1 cellular context compared by ENCODE assay signal in genomic region chr1:111739984-111740765, GRCh38.
TF ChIP-seq lines count a peak whose summit lies in the region.

No MANE protein-coding gene starts in this region.

TF ChIP-seq in H1, 55 proteins besides CTCF, POLR2A, EP300 and RAD21:
- TF ChIP-seq GTF2F1 (IDR thresholded peaks at IDR 0.05; ENCODE audit: borderline replicate concordance, low read depth, low read length): no peak
- TF ChIP-seq JUN (IDR thresholded peaks at IDR 0.05; ENCODE audit: low read depth, low read length): no peak
- no peak for TF ChIP-seq BACH1 (IDR thresholded peaks at IDR 0.05; ENCODE audit: low read length)
- no peak; the same call in 1 of the 2 replicates for TF ChIP-seq TAF1 (IDR thresholded peaks at IDR 0.05; ENCODE audit: low read depth, low read length)
- peak; percentile 31 for TF ChIP-seq NANOG (IDR thresholded peaks at IDR 0.05; ENCODE audit: insufficient read depth, low read depth, low read length, poor library complexity, severe bottlenecking)
- TF ChIP-seq YY1 (IDR thresholded peaks at IDR 0.05; ENCODE audit: low read depth, low read length): peak; percentile 55; the same call in 1 of the 2 replicates
- TF ChIP-seq EGR1 (IDR thresholded peaks at IDR 0.05; ENCODE audit: borderline replicate concordance, low read depth, low read length): no peak
- TF ChIP-seq FOSL1 (IDR thresholded peaks at IDR 0.05; ENCODE audit: insufficient read depth, low read depth, low read length): no peak
- TF ChIP-seq POU5F1 (IDR thresholded peaks at IDR 0.05; ENCODE audit: low read depth, low read length): peak; percentile 77; the same call in 1 of the 2 replicates
- TF ChIP-seq KDM1A (IDR thresholded peaks at IDR 0.05; ENCODE audit: borderline replicate concordance, low read length): peak; percentile 26; the same call in 1 of the 2 replicates
